25 cellular contexts compared by ENCODE assay signal in genomic region chr11:15539645-15540044, GRCh38.
"Had no signal": no experiment of that assay in that cellular context is flagged by ENCODE, and none has a peak within 500 bp of the region (broad histone marks: within the 10 kb centered on the region; RNA-seq: fewer than 3 reads in every experiment).

No MANE protein-coding gene starts in this region.

- H3K4me3 Mint-ChIP-seq: activated CD4-positive, alpha-beta memory T cell treated with anti-CD3 and anti-CD28 coated beads for 36 hours; activated CD4-positive, alpha-beta T cell treated with anti-CD3 and anti-CD28 coated beads, Interleukin-2, amount 10 ng/mL, durations not matched to agents 24 days and 14 days; activated naive CD8-positive, alpha-beta T cell treated with anti-CD3 and anti-CD28 coated beads, Interleukin-2, amount 50 U/mL, for 24 hours; mesothelial cell of epicardium; naive B cell; nephron progenitor cell had no signal

- H3K9me3 Mint-ChIP-seq: activated CD4-positive, alpha-beta memory T cell treated with anti-CD3 and anti-CD28 coated beads for 36 hours; activated CD4-positive, alpha-beta T cell treated with anti-CD3 and anti-CD28 coated beads, Interleukin-2, amount 10 ng/mL, durations not matched to agents 24 days and 14 days; activated naive CD8-positive, alpha-beta T cell treated with anti-CD3 and anti-CD28 coated beads, Interleukin-2, amount 50 U/mL, for 24 hours; mesothelial cell of epicardium; nephron progenitor cell had no signal

- H3K27ac Mint-ChIP-seq: activated CD4-positive, alpha-beta memory T cell treated with anti-CD3 and anti-CD28 coated beads for 36 hours; activated CD4-positive, alpha-beta T cell treated with anti-CD3 and anti-CD28 coated beads, Interleukin-2, amount 10 ng/mL, durations not matched to agents 24 days and 14 days; activated naive CD8-positive, alpha-beta T cell treated with anti-CD3 and anti-CD28 coated beads, Interleukin-2, amount 50 U/mL, for 24 hours; mesothelial cell of epicardium; naive B cell; nephron progenitor cell; progenitor cell of endocrine pancreas had no signal

- H3K27ac ChIP-seq: gastroesophageal sphincter, hepatocyte, ovary, right lobe of liver, testis, transverse colon, WERI-Rb-1 had no signal

- DNase-seq: activated CD4-positive, alpha-beta memory T cell treated with anti-CD3 and anti-CD28 coated beads for 36 hours; activated CD4-positive, alpha-beta T cell treated with anti-CD3 and anti-CD28 coated beads, Interleukin-2, amount 10 ng/mL, durations not matched to agents 24 days and 14 days; activated CD4-positive, CD25-positive, alpha-beta regulatory T cell treated with anti-CD3 and anti-CD28 coated beads, Interleukin-2, amount 50 U/mL, for 72 hours; activated CD8-positive, alpha-beta memory T cell treated with anti-CD3 and anti-CD28 coated beads, Interleukin-2, amount 50 U/mL, for 4 hours; activated gamma-delta T cell treated with Interleukin-2 at 50 U/mL for 16 hours; activated naive CD4-positive, alpha-beta T cell treated with anti-CD3 and anti-CD28 coated beads, Interleukin-2, amount 50 U/mL, for 16 hours; activated naive CD8-positive, alpha-beta T cell treated with anti-CD3 and anti-CD28 coated beads, Interleukin-2, amount 50 U/mL, for 24 hours; activated T-cell treated with anti-CD3 and anti-CD28 coated beads, Interleukin-2, amount 50 U/mL, for 1 hour; amygdala; central memory CD4-positive, alpha-beta T cell; left cardiac atrium; mammary epithelial cell; naive B cell; nephron progenitor cell; ovary; right lobe of liver; stimulated activated CD4-positive, alpha-beta T cell treated with anti-CD3 and anti-CD28 coated beads, Interleukin-4, amount 100 ng/mL, for 1 hour; stimulated activated naive CD8-positive, alpha-beta T cell treated with anti-CD3 and anti-CD28 coated beads, Interleukin-15, Interleukin-2, amounts not matched to agents 100 U/mL and 50 U/mL, for 24 hours; testis; transverse colon; WERI-Rb-1 had no signal

- H3K36me3 Mint-ChIP-seq: activated CD4-positive, alpha-beta memory T cell treated with anti-CD3 and anti-CD28 coated beads for 36 hours; mesothelial cell of epicardium; naive B cell had no signal

- ATAC-seq: activated naive CD8-positive, alpha-beta T cell treated with anti-CD3 and anti-CD28 coated beads, Interleukin-2, amount 50 U/mL, for 24 hours; gastroesophageal sphincter; left cardiac atrium; right lobe of liver; stimulated activated naive CD8-positive, alpha-beta T cell treated with anti-CD3 and anti-CD28 coated beads, Interleukin-15, Interleukin-2, amounts not matched to agents 100 U/mL and 50 U/mL, for 24 hours had no signal

- H3K27me3 Mint-ChIP-seq: activated CD4-positive, alpha-beta memory T cell treated with anti-CD3 and anti-CD28 coated beads for 36 hours; activated CD4-positive, alpha-beta T cell treated with anti-CD3 and anti-CD28 coated beads, Interleukin-2, amount 10 ng/mL, durations not matched to agents 24 days and 14 days; activated naive CD8-positive, alpha-beta T cell treated with anti-CD3 and anti-CD28 coated beads, Interleukin-2, amount 50 U/mL, for 24 hours had no signal

- H3K4me1 Mint-ChIP-seq: activated CD4-positive, alpha-beta T cell treated with anti-CD3 and anti-CD28 coated beads, Interleukin-2, amount 10 ng/mL, durations not matched to agents 24 days and 14 days; activated naive CD8-positive, alpha-beta T cell treated with anti-CD3 and anti-CD28 coated beads, Interleukin-2, amount 50 U/mL, for 24 hours; mesothelial cell of epicardium; naive B cell had no signal
